In genomic region chr1:119711804-119712341, GRCh38 we compare ENCODE assay signal across 1 cellular context.
TF ChIP-seq lines count a peak whose summit lies in the region.

Gene PHGDH (plus strand): TSS chr1:119711934. CDS start chr1:119712023, 89 bp downstream.

TF ChIP-seq in HepG2, 621 proteins besides CTCF, POLR2A, EP300 and RAD21 (continued from another document and continues in another):
- TF ChIP-seq REST (IDR thresholded peaks at IDR 0.05; ENCODE audit: borderline replicate concordance in 1 of 2, low read depth in 1 of 2, low read length in 2 of 2) (0 out of 4 replicates have a peak, but pooled peaks of 1 of the 2 experiments have one; percentile 22), ZNF484 (CRISPR knock-in tag; IDR thresholded peaks at IDR 0.05; ENCODE audit: borderline replicate concordance, low read depth) (no peak), YEATS2 (CRISPR knock-in tag; IDR thresholded peaks at IDR 0.05; ENCODE audit: borderline replicate concordance) (no peak), NFYB (CRISPR knock-in tag; IDR thresholded peaks at IDR 0.05) (peak; percentile 41; the same call in 1 of the 2 replicates), SSRP1 (CRISPR knock-in tag; IDR thresholded peaks at IDR 0.05) (peak; percentile 67; the same call in 1 of the 2 replicates), KMT2A (CRISPR knock-in tag; IDR thresholded peaks at IDR 0.05) (peak; percentile 64; the same call in 1 of the 2 replicates), GABPB1 (CRISPR knock-in tag; IDR thresholded peaks at IDR 0.05) (peak; percentile 27; the same call in 1 of the 2 replicates), ZNF703 (CRISPR knock-in tag; IDR thresholded peaks at IDR 0.05; ENCODE audit: borderline replicate concordance) (no peak), KDM3A (CRISPR knock-in tag; IDR thresholded peaks at IDR 0.05; ENCODE audit: low read depth) (peak; percentile 12; the same call in 1 of the 2 replicates), MAZ (IDR thresholded peaks at IDR 0.05; ENCODE audit: borderline replicate concordance, low read depth, low read length) (no peak), MAZ (CRISPR knock-in tag; IDR thresholded peaks at IDR 0.05; ENCODE audit: low read depth) (peak; percentile 37; the same call in 1 of the 2 replicates), KLF9 (CRISPR knock-in tag; IDR thresholded peaks at IDR 0.05; ENCODE audit: low read depth) (no peak), HES4 (CRISPR knock-in tag; IDR thresholded peaks at IDR 0.05; ENCODE audit: borderline replicate concordance) (no peak), ZNF496 (CRISPR knock-in tag; IDR thresholded peaks at IDR 0.05; ENCODE audit: insufficient replicate concordance) (no peak), RBAK (CRISPR knock-in tag; IDR thresholded peaks at IDR 0.05) (no peak), HDAC1 (CRISPR knock-in tag; IDR thresholded peaks at IDR 0.05) (no peak), KAT7 (CRISPR knock-in tag; IDR thresholded peaks at IDR 0.05; ENCODE audit: borderline replicate concordance) (peak; percentile 69; the same call in 1 of the 2 replicates), TFDP1 (CRISPR knock-in tag; IDR thresholded peaks at IDR 0.05; ENCODE audit: borderline replicate concordance) (peak; percentile 29; the same call in 1 of the 2 replicates), ZNF781 (CRISPR knock-in tag; IDR thresholded peaks at IDR 0.05; ENCODE audit: borderline replicate concordance, not compliant biosample characterization) (peak; percentile 60), ZNF350 (CRISPR knock-in tag; IDR thresholded peaks at IDR 0.05; ENCODE audit: borderline replicate concordance, low read depth) (peak; percentile 17; the same call in 1 of the 2 replicates), KDM2A (CRISPR knock-in tag; IDR thresholded peaks at IDR 0.05; ENCODE audit: borderline replicate concordance, low read depth) (peak; percentile 71), SALL1 (CRISPR knock-in tag; IDR thresholded peaks at IDR 0.05) (peak; percentile 36; the same call in 1 of the 2 replicates), SIX4 (CRISPR knock-in tag; IDR thresholded peaks at IDR 0.05) (peak; percentile 12; the same call in 1 of the 2 replicates), RFXAP (CRISPR knock-in tag; IDR thresholded peaks at IDR 0.05; ENCODE audit: borderline replicate concordance) (no peak; the same call in 1 of the 2 replicates), ZFAT (CRISPR knock-in tag; conservative IDR thresholded peaks at IDR 0.05) (no peak), ZNF7 (CRISPR knock-in tag; IDR thresholded peaks at IDR 0.05) (no peak), SP5 (CRISPR knock-in tag; IDR thresholded peaks at IDR 0.05; ENCODE audit: borderline replicate concordance, low read depth) (peak; percentile 38), RFXANK (CRISPR knock-in tag; IDR thresholded peaks at IDR 0.05) (no peak), PHF8 (CRISPR knock-in tag; IDR thresholded peaks at IDR 0.05) (peak; percentile 69), CC2D1A (CRISPR knock-in tag; IDR thresholded peaks at IDR 0.05) (0 out of 2 replicates have a peak, but pooled peaks have one; percentile 32), NCOA1 (CRISPR knock-in tag; IDR thresholded peaks at IDR 0.05) (no peak), ZFX (CRISPR knock-in tag; IDR thresholded peaks at IDR 0.05; ENCODE audit: low read depth) (peak; percentile 60; the same call in 1 of the 2 replicates), GFI1 (CRISPR knock-in tag; IDR thresholded peaks at IDR 0.05; ENCODE audit: borderline replicate concordance) (peak; percentile 35; the same call in 1 of the 2 replicates), TBX3 (IDR thresholded peaks at IDR 0.05; ENCODE audit: borderline replicate concordance) (no peak), SNAPC2 (CRISPR knock-in tag; IDR thresholded peaks at IDR 0.05) (no peak), ZNF614 (CRISPR knock-in tag; IDR thresholded peaks at IDR 0.05; ENCODE audit: borderline replicate concordance) (0 out of 2 replicates have a peak, but pooled peaks have one; percentile 32), YY1 (IDR thresholded peaks at IDR 0.05; ENCODE audit: insufficient read depth, insufficient replicate concordance, low read depth, low read length) (peak; percentile 31), SMAD3 (CRISPR knock-in tag; IDR thresholded peaks at IDR 0.05) (0 out of 2 replicates have a peak, but pooled peaks have one; percentile 23), EED (CRISPR knock-in tag; IDR thresholded peaks at IDR 0.05) (no peak), MYPOP (CRISPR knock-in tag; IDR thresholded peaks at IDR 0.05) (peak; percentile 65; the same call in 1 of the 2 replicates), ZSCAN25 (CRISPR knock-in tag; IDR thresholded peaks at IDR 0.05) (peak; percentile 43; the same call in 1 of the 2 replicates), SIN3A (IDR thresholded peaks at IDR 0.05; ENCODE audit: borderline replicate concordance, low read depth, low read length) (peak; percentile 70; the same call in 1 of the 2 replicates), YEATS4 (CRISPR knock-in tag; IDR thresholded peaks at IDR 0.05; ENCODE audit: borderline replicate concordance) (peak; percentile 10; the same call in 1 of the 2 replicates), PATZ1 (CRISPR knock-in tag; IDR thresholded peaks at IDR 0.05) (peak; percentile 13; the same call in 1 of the 2 replicates), DRAP1 (CRISPR knock-in tag; IDR thresholded peaks at IDR 0.05) (peak; percentile 51; the same call in 1 of the 2 replicates)
- TF ChIP-seq, protein P1, sequence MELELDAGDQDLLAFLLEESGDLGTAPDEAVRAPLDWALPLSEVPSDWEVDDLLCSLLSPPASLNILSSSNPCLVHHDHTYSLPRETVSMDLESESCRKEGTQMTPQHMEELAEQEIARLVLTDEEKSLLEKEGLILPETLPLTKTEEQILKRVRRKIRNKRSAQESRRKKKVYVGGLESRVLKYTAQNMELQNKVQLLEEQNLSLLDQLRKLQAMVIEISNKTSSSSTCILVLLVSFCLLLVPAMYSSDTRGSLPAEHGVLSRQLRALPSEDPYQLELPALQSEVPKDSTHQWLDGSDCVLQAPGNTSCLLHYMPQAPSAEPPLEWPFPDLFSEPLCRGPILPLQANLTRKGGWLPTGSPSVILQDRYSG (CRISPR knock-in tag; IDR thresholded peaks at IDR 0.05): no peak
- TF ChIP-seq, protein P2, sequence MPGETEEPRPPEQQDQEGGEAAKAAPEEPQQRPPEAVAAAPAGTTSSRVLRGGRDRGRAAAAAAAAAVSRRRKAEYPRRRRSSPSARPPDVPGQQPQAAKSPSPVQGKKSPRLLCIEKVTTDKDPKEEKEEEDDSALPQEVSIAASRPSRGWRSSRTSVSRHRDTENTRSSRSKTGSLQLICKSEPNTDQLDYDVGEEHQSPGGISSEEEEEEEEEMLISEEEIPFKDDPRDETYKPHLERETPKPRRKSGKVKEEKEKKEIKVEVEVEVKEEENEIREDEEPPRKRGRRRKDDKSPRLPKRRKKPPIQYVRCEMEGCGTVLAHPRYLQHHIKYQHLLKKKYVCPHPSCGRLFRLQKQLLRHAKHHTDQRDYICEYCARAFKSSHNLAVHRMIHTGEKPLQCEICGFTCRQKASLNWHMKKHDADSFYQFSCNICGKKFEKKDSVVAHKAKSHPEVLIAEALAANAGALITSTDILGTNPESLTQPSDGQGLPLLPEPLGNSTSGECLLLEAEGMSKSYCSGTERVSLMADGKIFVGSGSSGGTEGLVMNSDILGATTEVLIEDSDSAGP (CRISPR knock-in tag; IDR thresholded peaks at IDR 0.05; ENCODE audit: borderline replicate concordance): peak; percentile 63; the same call in 1 of the 2 replicates
- TF ChIP-seq, protein P3, sequence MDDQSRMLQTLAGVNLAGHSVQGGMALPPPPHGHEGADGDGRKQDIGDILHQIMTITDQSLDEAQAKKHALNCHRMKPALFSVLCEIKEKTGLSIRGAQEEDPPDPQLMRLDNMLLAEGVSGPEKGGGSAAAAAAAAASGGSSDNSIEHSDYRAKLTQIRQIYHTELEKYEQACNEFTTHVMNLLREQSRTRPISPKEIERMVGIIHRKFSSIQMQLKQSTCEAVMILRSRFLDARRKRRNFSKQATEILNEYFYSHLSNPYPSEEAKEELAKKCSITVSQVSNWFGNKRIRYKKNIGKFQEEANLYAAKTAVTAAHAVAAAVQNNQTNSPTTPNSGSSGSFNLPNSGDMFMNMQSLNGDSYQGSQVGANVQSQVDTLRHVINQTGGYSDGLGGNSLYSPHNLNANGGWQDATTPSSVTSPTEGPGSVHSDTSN (CRISPR knock-in tag; IDR thresholded peaks at IDR 0.05; ENCODE audit: borderline replicate concordance): no peak
- TF ChIP-seq, protein P4, sequence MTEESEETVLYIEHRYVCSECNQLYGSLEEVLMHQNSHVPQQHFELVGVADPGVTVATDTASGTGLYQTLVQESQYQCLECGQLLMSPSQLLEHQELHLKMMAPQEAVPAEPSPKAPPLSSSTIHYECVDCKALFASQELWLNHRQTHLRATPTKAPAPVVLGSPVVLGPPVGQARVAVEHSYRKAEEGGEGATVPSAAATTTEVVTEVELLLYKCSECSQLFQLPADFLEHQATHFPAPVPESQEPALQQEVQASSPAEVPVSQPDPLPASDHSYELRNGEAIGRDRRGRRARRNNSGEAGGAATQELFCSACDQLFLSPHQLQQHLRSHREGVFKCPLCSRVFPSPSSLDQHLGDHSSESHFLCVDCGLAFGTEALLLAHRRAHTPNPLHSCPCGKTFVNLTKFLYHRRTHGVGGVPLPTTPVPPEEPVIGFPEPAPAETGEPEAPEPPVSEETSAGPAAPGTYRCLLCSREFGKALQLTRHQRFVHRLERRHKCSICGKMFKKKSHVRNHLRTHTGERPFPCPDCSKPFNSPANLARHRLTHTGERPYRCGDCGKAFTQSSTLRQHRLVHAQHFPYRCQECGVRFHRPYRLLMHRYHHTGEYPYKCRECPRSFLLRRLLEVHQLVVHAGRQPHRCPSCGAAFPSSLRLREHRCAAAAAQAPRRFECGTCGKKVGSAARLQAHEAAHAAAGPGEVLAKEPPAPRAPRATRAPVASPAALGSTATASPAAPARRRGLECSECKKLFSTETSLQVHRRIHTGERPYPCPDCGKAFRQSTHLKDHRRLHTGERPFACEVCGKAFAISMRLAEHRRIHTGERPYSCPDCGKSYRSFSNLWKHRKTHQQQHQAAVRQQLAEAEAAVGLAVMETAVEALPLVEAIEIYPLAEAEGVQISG (CRISPR knock-in tag; IDR thresholded peaks at IDR 0.05): peak; percentile 56
- TF ChIP-seq, protein P5, sequence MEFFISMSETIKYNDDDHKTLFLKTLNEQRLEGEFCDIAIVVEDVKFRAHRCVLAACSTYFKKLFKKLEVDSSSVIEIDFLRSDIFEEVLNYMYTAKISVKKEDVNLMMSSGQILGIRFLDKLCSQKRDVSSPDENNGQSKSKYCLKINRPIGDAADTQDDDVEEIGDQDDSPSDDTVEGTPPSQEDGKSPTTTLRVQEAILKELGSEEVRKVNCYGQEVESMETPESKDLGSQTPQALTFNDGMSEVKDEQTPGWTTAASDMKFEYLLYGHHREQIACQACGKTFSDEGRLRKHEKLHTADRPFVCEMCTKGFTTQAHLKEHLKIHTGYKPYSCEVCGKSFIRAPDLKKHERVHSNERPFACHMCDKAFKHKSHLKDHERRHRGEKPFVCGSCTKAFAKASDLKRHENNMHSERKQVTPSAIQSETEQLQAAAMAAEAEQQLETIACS (CRISPR knock-in tag; IDR thresholded peaks at IDR 0.05): no peak
